In the genomic region with DNA sequence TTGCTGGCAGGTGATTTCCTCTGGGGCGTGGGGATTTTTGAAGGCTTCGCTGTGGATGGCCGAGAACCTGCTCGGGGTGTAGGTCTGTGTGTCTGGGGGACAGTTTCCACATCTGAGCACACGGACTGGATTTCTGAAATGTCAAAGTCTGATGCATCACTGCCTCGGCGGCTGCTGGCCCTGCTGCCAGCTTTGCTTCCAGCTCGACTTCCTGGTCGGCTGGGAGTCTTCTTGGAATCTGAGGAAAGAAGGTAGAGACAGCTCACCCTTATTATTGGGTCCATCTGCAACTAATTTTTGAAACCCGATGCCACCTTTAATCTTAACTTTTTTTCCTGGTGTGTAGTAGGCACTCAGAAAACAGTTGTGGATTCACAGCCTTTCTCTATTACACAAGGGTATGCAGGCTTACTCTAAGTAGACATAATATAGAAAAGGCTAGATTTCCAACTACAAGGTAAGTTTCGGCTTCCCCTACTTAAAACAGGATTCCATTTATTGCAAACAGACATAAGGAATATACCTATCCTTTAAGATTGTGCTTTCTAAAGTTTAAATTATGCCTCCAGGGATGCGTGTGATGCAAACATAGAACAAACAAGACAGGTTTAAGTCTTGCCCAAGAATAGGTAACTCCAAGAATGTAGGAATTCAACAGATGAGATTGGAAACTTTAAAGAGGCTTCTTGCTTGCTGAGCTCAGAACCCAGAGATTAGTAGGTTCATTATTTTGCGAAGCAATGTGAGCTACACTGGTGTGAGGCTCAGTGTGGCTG, we compare ENCODE assay signal across 20 cellular contexts.
"Had no signal": no experiment of that assay in that cellular context is flagged by ENCODE, and none has a peak within 500 bp of the region (broad histone marks: within the 10 kb centered on the region; RNA-seq: fewer than 3 reads in every experiment).

No MANE protein-coding gene starts in this region.

- H3K27me3 Mint-ChIP-seq: natural killer cell treated with Interleukin-12 subunit alpha and Interleukin-12 subunit beta and Interleukin-15 and Interleukin-18, amount 100 ng/mL, for 72 hours; progenitor cell of endocrine pancreas had no signal

- H3K9me3 ChIP-seq: colonic mucosa, gastrocnemius medialis, heart right ventricle, pancreas, suprapubic skin, tibial artery had no signal

- H3K27ac Mint-ChIP-seq: natural killer cell treated with Interleukin-12 subunit alpha and Interleukin-12 subunit beta and Interleukin-15 and Interleukin-18, amount 100 ng/mL, for 72 hours; progenitor cell of endocrine pancreas; stimulated activated effector memory CD8-positive, alpha-beta T cell treated with anti-CD3 and anti-CD28 coated beads, Interleukin-12 subunit alpha, Interleukin-12 subunit beta, amount 100 ng/mL, for 72 hours had no signal

- H3K4me1 ChIP-seq: colonic mucosa, gastrocnemius medialis, pancreas, suprapubic skin had no signal

- H3K4me3 ChIP-seq: colonic mucosa, gastrocnemius medialis, heart right ventricle, pancreas, suprapubic skin, tibial artery had no signal

- ATAC-seq: gastrocnemius medialis; heart right ventricle; left lobe of liver; natural killer cell treated with Interleukin-12 subunit alpha and Interleukin-12 subunit beta and Interleukin-15 and Interleukin-18, amount 100 ng/mL, for 72 hours; pancreas; right cardiac atrium; stimulated activated effector memory CD8-positive, alpha-beta T cell treated with anti-CD3 and anti-CD28 coated beads, Interleukin-12 subunit alpha, Interleukin-12 subunit beta, amount 100 ng/mL, for 72 hours had no signal

- H3K4me1 Mint-ChIP-seq: stimulated activated effector memory CD8-positive, alpha-beta T cell treated with anti-CD3 and anti-CD28 coated beads, Interleukin-12 subunit alpha, Interleukin-12 subunit beta, amount 100 ng/mL, for 72 hours had no signal

- H3K27me3 ChIP-seq: colonic mucosa, gastrocnemius medialis, heart right ventricle, pancreas, suprapubic skin, tibial artery had no signal

- H3K9me3 Mint-ChIP-seq: stimulated activated effector memory CD8-positive, alpha-beta T cell treated with anti-CD3 and anti-CD28 coated beads, Interleukin-12 subunit alpha, Interleukin-12 subunit beta, amount 100 ng/mL, for 72 hours had no signal

- H3K27ac ChIP-seq: colonic mucosa, gastrocnemius medialis, pancreas, suprapubic skin, tibial artery had no signal

- H3K4me3 Mint-ChIP-seq: natural killer cell treated with Interleukin-12 subunit alpha and Interleukin-12 subunit beta and Interleukin-15 and Interleukin-18, amount 100 ng/mL, for 72 hours; stimulated activated effector memory CD8-positive, alpha-beta T cell treated with anti-CD3 and anti-CD28 coated beads, Interleukin-12 subunit alpha, Interleukin-12 subunit beta, amount 100 ng/mL, for 72 hours had no signal

- DNase-seq: colonic mucosa; dermis blood vessel endothelial cell; gastrocnemius medialis; heart right ventricle; hypothalamus; kidney glomerular epithelial cell; mammary epithelial cell; occipital lobe; pancreas; right cardiac atrium; small intestine; stimulated activated CD4-positive, alpha-beta T cell treated with anti-CD3 and anti-CD28 coated beads, Interleukin-4, amount 100 ng/mL, for 1 hour; stimulated activated CD8-positive, alpha-beta memory T cell treated with anti-CD3 and anti-CD28 coated beads, Interleukin-4, amount 100 ng/mL, for 48 hours; stimulated activated naive CD8-positive, alpha-beta T cell treated with anti-CD3 and anti-CD28 coated beads, Interleukin-15, Interleukin-2, amounts not matched to agents 100 U/mL and 50 U/mL, for 24 hours; tibial artery had no signal

- H3K36me3 Mint-ChIP-seq: natural killer cell treated with Interleukin-12 subunit alpha and Interleukin-12 subunit beta and Interleukin-15 and Interleukin-18, amount 100 ng/mL, for 72 hours; stimulated activated effector memory CD8-positive, alpha-beta T cell treated with anti-CD3 and anti-CD28 coated beads, Interleukin-12 subunit alpha, Interleukin-12 subunit beta, amount 100 ng/mL, for 72 hours had no signal
